In the genomic region with DNA sequence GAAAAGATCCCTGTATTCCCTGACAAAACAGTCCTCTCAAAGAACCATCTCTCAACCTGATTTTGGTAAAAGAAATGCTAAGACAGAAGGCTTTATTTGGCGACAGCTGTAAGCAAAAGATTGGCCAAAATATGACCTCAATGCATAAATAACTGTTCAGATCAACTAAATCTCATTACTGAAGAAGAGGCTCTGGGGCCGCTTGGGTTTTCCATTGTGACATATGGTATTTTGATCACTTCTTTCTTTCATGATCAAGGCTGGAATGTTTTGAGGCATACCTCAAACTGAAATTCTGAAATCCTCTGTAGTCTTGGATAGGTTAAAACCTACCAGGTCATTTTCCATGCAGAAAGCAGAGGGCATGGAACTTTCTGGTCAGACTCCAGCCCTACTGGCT, we compare ENCODE assay signal across 18 cellular contexts.
DNase-seq lines count a peak whose midpoint lies in the region; FAIRE-seq and TF ChIP-seq lines count a peak whose summit lies in the region.
"Had no signal": no experiment of that assay in that cellular context is flagged by ENCODE, and none has a peak within 500 bp of the region (broad histone marks: within the 10 kb centered on the region; RNA-seq: fewer than 3 reads in every experiment).

No MANE protein-coding gene starts in this region.

- CTCF ChIA-PET in activated CD4-positive, alpha-beta memory T cell treated with anti-CD3 and anti-CD28 coated beads for 36 hours (lab: Charles Lee) = interaction anchor here (0.6 kb wide), 1 partner anchor 21 kb away, joined by 3 read pairs; no protein-coding TSS in a partner anchor
- CTCF ChIA-PET in activated CD4-positive, alpha-beta memory T cell treated with anti-CD3 and anti-CD28 coated beads, Interleukin-2, amount 10 ng/mL, durations not matched to agents 7 days and 5 days (lab: Charles Lee) = no interaction called here

- H3K4me3 ChIP-seq in ovary = no peak overlapping the region
- H3K4me3 ChIP-seq: A549; BLaER1 treated with 17β-estradiol and CSF1 and Interleukin-3, amounts not matched to agents 10 nM and 100 nM; MG63; PC-9; SJSA1 had no signal

- H3K4me1 Mint-ChIP-seq in activated CD4-positive, alpha-beta memory T cell treated with anti-CD3 and anti-CD28 coated beads for 36 hours (ENCODE audit: low read depth) = peaks cover 38% of the 10 kb centered on the region
- H3K4me1 Mint-ChIP-seq in activated CD4-positive, alpha-beta memory T cell treated with anti-CD3 and anti-CD28 coated beads, Interleukin-2, amount 10 ng/mL, durations not matched to agents 7 days and 5 days = peaks cover 12% of the 10 kb centered on the region

- no peak for TF ChIP-seq POLR2A in ovary (IDR thresholded peaks at IDR 0.05)

- H3K4me3 Mint-ChIP-seq in activated CD4-positive, alpha-beta memory T cell treated with anti-CD3 and anti-CD28 coated beads for 36 hours = no peak overlapping the region
- H3K4me3 Mint-ChIP-seq in activated CD4-positive, alpha-beta memory T cell treated with anti-CD3 and anti-CD28 coated beads, Interleukin-2, amount 10 ng/mL, durations not matched to agents 7 days and 5 days = no peak overlapping the region

- H3K9me3 ChIP-seq in ovary = no peaks in the 10 kb centered on the region
- H3K9me3 ChIP-seq: A549, MG63, SJSA1 had no signal

- WGBS in ovary, 3 donors = 63 to 78% (median 64%) methylated on average over 2 of the region's 2 CpGs

- no peak for DNase-seq in activated CD4-positive, alpha-beta memory T cell treated with anti-CD3 and anti-CD28 coated beads for 36 hours
- no peak for DNase-seq in activated CD4-positive, alpha-beta memory T cell treated with anti-CD3 and anti-CD28 coated beads, Interleukin-2, amount 10 ng/mL, durations not matched to agents 7 days and 5 days
- DNase-seq in D721Med (ENCODE audit: insufficient read length, low spot score) (no peak), NCI-H82 (lab: John Stamatoyannopoulos, UW) (peak; percentile 70), cerebellum (ENCODE audit: low spot score) (peak; percentile 18), ovary (no peak), posterior cingulate gyrus (no peak), NCI-H2107 (lab: John Stamatoyannopoulos, UW) (no peak)
- DNase-seq: DMS153, MG63, NCI-H1092, NCI-H146, NCI-H774, PC-9 had no signal

- no peak for TF ChIP-seq EP300 in ovary (IDR thresholded peaks at IDR 0.05)

- peak overlapping the region; percentile 70 for H3K27ac Mint-ChIP-seq in activated CD4-positive, alpha-beta memory T cell treated with anti-CD3 and anti-CD28 coated beads for 36 hours
- H3K27ac Mint-ChIP-seq in activated CD4-positive, alpha-beta memory T cell treated with anti-CD3 and anti-CD28 coated beads, Interleukin-2, amount 10 ng/mL, durations not matched to agents 7 days and 5 days = no peak overlapping the region

- peaks cover 11% of the 10 kb centered on the region for H3K9me3 Mint-ChIP-seq in activated CD4-positive, alpha-beta memory T cell treated with anti-CD3 and anti-CD28 coated beads for 36 hours
- H3K9me3 Mint-ChIP-seq in activated CD4-positive, alpha-beta memory T cell treated with anti-CD3 and anti-CD28 coated beads, Interleukin-2, amount 10 ng/mL, durations not matched to agents 7 days and 5 days = peaks cover 24% of the 10 kb centered on the region

- no peaks in the 10 kb centered on the region for H3K36me3 ChIP-seq in ovary
- H3K36me3 ChIP-seq: MG63 had no signal

- POLR2A ChIA-PET in activated CD4-positive, alpha-beta memory T cell treated with anti-CD3 and anti-CD28 coated beads for 36 hours (lab: Charles Lee) = interaction anchor here (0.7 kb wide), 1 partner anchor 407 kb away, joined by 3 read pairs; no protein-coding TSS in a partner anchor
- POLR2A ChIA-PET in activated CD4-positive, alpha-beta memory T cell treated with anti-CD3 and anti-CD28 coated beads, Interleukin-2, amount 10 ng/mL, durations not matched to agents 7 days and 5 days (lab: Charles Lee) = no interaction called here

- H3K27me3 Mint-ChIP-seq in activated CD4-positive, alpha-beta memory T cell treated with anti-CD3 and anti-CD28 coated beads for 36 hours = no peaks in the 10 kb centered on the region
- no peaks in the 10 kb centered on the region for H3K27me3 Mint-ChIP-seq in activated CD4-positive, alpha-beta memory T cell treated with anti-CD3 and anti-CD28 coated beads, Interleukin-2, amount 10 ng/mL, durations not matched to agents 7 days and 5 days

- no peaks in the 10 kb centered on the region for H3K27me3 ChIP-seq in ovary
- H3K27me3 ChIP-seq: BLaER1 treated with 17β-estradiol and CSF1 and Interleukin-3, amounts not matched to agents 10 nM and 100 nM; MG63; SJSA1 had no signal

- intact Hi-C loops in activated CD4-positive, alpha-beta memory T cell treated with anti-CD3 and anti-CD28 coated beads for 36 hours (cut with micrococcal nuclease) = no loop called here
- intact Hi-C loops in ovary (cut with DNase I) = no loop called here
- intact Hi-C loops in posterior cingulate gyrus (cut with DNase I) = no loop called here

- no peaks in the 10 kb centered on the region for H3K4me1 ChIP-seq in ovary (ENCODE audit: insufficient read depth)
- H3K4me1 ChIP-seq: A549 had no signal

- H3K27ac ChIP-seq in ovary = no peak overlapping the region
- H3K27ac ChIP-seq: A549; BLaER1 treated with 17β-estradiol and CSF1 and Interleukin-3, amounts not matched to agents 10 nM and 100 nM; PC-9; SJSA1 had no signal

- peaks cover 53% of the 10 kb centered on the region for H3K36me3 Mint-ChIP-seq in activated CD4-positive, alpha-beta memory T cell treated with anti-CD3 and anti-CD28 coated beads for 36 hours
- peaks cover 46% of the 10 kb centered on the region for H3K36me3 Mint-ChIP-seq in activated CD4-positive, alpha-beta memory T cell treated with anti-CD3 and anti-CD28 coated beads, Interleukin-2, amount 10 ng/mL, durations not matched to agents 7 days and 5 days (ENCODE audit: low read depth)

- TF ChIP-seq CTCF in D721Med (IDR thresholded peaks at IDR 0.05; ENCODE audit: insufficient read depth, missing control alignments) = no peak
- no peak for TF ChIP-seq CTCF in ovary (IDR thresholded peaks at IDR 0.05)

- peak; percentile 21 for FAIRE-seq in D721Med (lab: Jason Lieb, UNC)
- FAIRE-seq: A549, H1 had no signal

Comparison
In these comparisons a context has a peak if more than half of its experiments do, and no peak if none do; other contexts are left out.
1. DNase-seq: peak in NCI-H82 (single experiment) and cerebellum (single experiment); none in activated CD4-positive, alpha-beta memory T cell treated with anti-CD3 and anti-CD28 coated beads for 36 hours (single experiment), activated CD4-positive, alpha-beta memory T cell treated with anti-CD3 and anti-CD28 coated beads, Interleukin-2, amount 10 ng/mL, durations not matched to agents 7 days and 5 days (single experiment), D721Med (single experiment), ovary (0 of 5), posterior cingulate gyrus (0 of 10) and NCI-H2107 (single experiment).